19 cellular contexts compared by ENCODE assay signal in the genomic region with DNA sequence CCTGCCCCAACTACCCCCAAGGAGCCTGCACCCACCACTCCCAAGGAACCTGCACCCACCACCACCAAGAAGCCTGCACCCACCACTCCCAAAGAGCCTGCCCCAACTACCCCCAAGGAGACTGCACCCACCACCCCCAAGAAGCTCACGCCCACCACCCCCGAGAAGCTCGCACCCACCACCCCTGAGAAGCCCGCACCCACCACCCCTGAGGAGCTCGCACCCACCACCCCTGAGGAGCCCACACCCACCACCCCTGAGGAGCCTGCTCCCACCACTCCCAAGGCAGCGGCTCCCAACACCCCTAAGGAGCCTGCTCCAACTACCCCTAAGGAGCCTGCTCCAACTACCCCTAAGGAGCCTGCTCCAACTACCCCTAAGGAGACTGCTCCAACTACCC. TPM values are rescaled to one million over a fixed set of nuclear protein-coding genes. Genes with fewer than 3 reads are reported as not detected.
DNase-seq lines count a peak whose midpoint lies in the region; ATAC-seq and TF ChIP-seq lines count a peak whose summit lies in the region.
"Had no signal": no experiment of that assay in that cellular context is flagged by ENCODE, and none has a peak within 500 bp of the region (broad histone marks: within the 10 kb centered on the region; RNA-seq: fewer than 3 reads in every experiment).

No MANE protein-coding gene starts in this region.

- peaks cover 4% of the 10 kb centered on the region for H3K9me3 Mint-ChIP-seq in activated naive CD4-positive, alpha-beta T cell treated with anti-CD3 and anti-CD28 coated beads, Interleukin-2, amount 10 ng/mL, durations not matched to agents 7 days and 5 days
- no peaks in the 10 kb centered on the region for H3K9me3 Mint-ChIP-seq in activated naive CD4-positive, alpha-beta T cell treated with anti-CD3 and anti-CD28 coated beads, Interleukin-2, amount 50 U/mL, for 72 hours
- no peaks in the 10 kb centered on the region for H3K9me3 Mint-ChIP-seq in central memory CD8-positive, alpha-beta T cell
- peaks cover 0 to 4% (median 0%) of the 10 kb centered on the region in 3 donors for H3K9me3 Mint-ChIP-seq in T-cell
- H3K9me3 Mint-ChIP-seq: CD4-positive, alpha-beta memory T cell; GM23338; HFFc6 had no signal

- CTCF ChIA-PET in activated naive CD4-positive, alpha-beta T cell treated with anti-CD3 and anti-CD28 coated beads, Interleukin-2, amount 10 ng/mL, durations not matched to agents 7 days and 5 days (lab: Charles Lee): interaction anchor here (0.9 to 1.9 kb wide), 4 partner anchors 9 to 33 kb away, joined by 3 to 5 read pairs (median 4); no protein-coding TSS in a partner anchor
- CTCF ChIA-PET in T-cell (lab: Charles Lee): interaction anchor here in 1 of 2 donors (0.6 kb wide), 1 partner anchor 61 kb away, joined by 5 read pairs; no protein-coding TSS in a partner anchor

- H3K27me3 ChIP-seq in spleen (replicated peaks in 1 of 7): no peaks in the 10 kb centered on the region

- H3K4me3 ChIP-seq in spleen: no peak overlapping the region
- H3K4me3 ChIP-seq: GM23338 had no signal

- peak overlapping the region; percentile 95 for H3K27ac Mint-ChIP-seq in activated naive CD4-positive, alpha-beta T cell treated with anti-CD3 and anti-CD28 coated beads, Interleukin-2, amount 10 ng/mL, durations not matched to agents 7 days and 5 days
- no peak overlapping the region for H3K27ac Mint-ChIP-seq in activated naive CD4-positive, alpha-beta T cell treated with anti-CD3 and anti-CD28 coated beads, Interleukin-2, amount 50 U/mL, for 72 hours
- no peak overlapping the region for H3K27ac Mint-ChIP-seq in central memory CD8-positive, alpha-beta T cell (ENCODE audit: low read depth)
- H3K27ac Mint-ChIP-seq in T-cell: no peak overlapping the region
- H3K27ac Mint-ChIP-seq: GM23338, HFFc6 had no signal

- DNase-seq in activated naive CD4-positive, alpha-beta T cell treated with anti-CD3 and anti-CD28 coated beads, Interleukin-2, amount 10 ng/mL, durations not matched to agents 7 days and 5 days: no peak
- no peak for DNase-seq in activated naive CD4-positive, alpha-beta T cell treated with anti-CD3 and anti-CD28 coated beads, Interleukin-2, amount 50 U/mL, for 72 hours (ENCODE audit: low spot score in 2 of 2)
- DNase-seq in central memory CD8-positive, alpha-beta T cell (ENCODE audit: low spot score in 2 of 2): no peak
- DNase-seq in spleen (peak; percentile 46), T-cell (no peak), medulla oblongata (ENCODE audit: extremely low spot score) (no peak)
- DNase-seq: ACHN; BE2C; CD4-positive, alpha-beta memory T cell; DMS153; DMS79; GDM1; HCEC 1CT; HFFc6; IMR-90 had no signal

- H3K36me3 ChIP-seq in spleen: peaks cover 0 to 23% (median 14%) of the 10 kb centered on the region in 6 donors

- H3K4me3 Mint-ChIP-seq in activated naive CD4-positive, alpha-beta T cell treated with anti-CD3 and anti-CD28 coated beads, Interleukin-2, amount 10 ng/mL, durations not matched to agents 7 days and 5 days: no peak overlapping the region
- H3K4me3 Mint-ChIP-seq in central memory CD8-positive, alpha-beta T cell: no peak overlapping the region
- no peak overlapping the region for H3K4me3 Mint-ChIP-seq in T-cell
- H3K4me3 Mint-ChIP-seq: GM23338, HFFc6 had no signal

- H3K4me1 Mint-ChIP-seq in activated naive CD4-positive, alpha-beta T cell treated with anti-CD3 and anti-CD28 coated beads, Interleukin-2, amount 10 ng/mL, durations not matched to agents 7 days and 5 days: peaks cover 48% of the 10 kb centered on the region
- H3K4me1 Mint-ChIP-seq in central memory CD8-positive, alpha-beta T cell: peaks cover 6% of the 10 kb centered on the region
- peaks cover 40 to 44% (median 43%) of the 10 kb centered on the region in 3 donors for H3K4me1 Mint-ChIP-seq in T-cell
- H3K4me1 Mint-ChIP-seq: GM23338 had no signal

- no peak for ATAC-seq in activated naive CD4-positive, alpha-beta T cell treated with anti-CD3 and anti-CD28 coated beads, Interleukin-2, amount 50 U/mL, for 72 hours
- ATAC-seq in central memory CD8-positive, alpha-beta T cell (replicated peaks; ENCODE audit: extremely low read depth, poor library complexity, severe bottlenecking): peak; percentile 10
- ATAC-seq in T-cell (replicated peaks in 1 of 4): no peak
- ATAC-seq: GM23338 had no signal

- intact Hi-C loops in spleen (cut with DNase I; ENCODE audit: low total_unique reads): no loop called here

- WGBS in spleen, 5 donors: 85 to 98% (median 97%) methylated on average over 6 of the region's 6 CpGs

- H3K27ac ChIP-seq in spleen: no peak overlapping the region
- H3K27ac ChIP-seq: C4-2B, HL-60 had no signal

- H3K36me3 Mint-ChIP-seq in activated naive CD4-positive, alpha-beta T cell treated with anti-CD3 and anti-CD28 coated beads, Interleukin-2, amount 10 ng/mL, durations not matched to agents 7 days and 5 days: peaks cover 30% of the 10 kb centered on the region
- H3K36me3 Mint-ChIP-seq in activated naive CD4-positive, alpha-beta T cell treated with anti-CD3 and anti-CD28 coated beads, Interleukin-2, amount 50 U/mL, for 72 hours: peaks cover 0 to 27% of the 10 kb centered on the region in 2 donors
- H3K36me3 Mint-ChIP-seq in central memory CD8-positive, alpha-beta T cell (ENCODE audit: insufficient read depth): no peaks in the 10 kb centered on the region
- peaks cover 12% of the 10 kb centered on the region for H3K36me3 Mint-ChIP-seq in T-cell

- H3K4me1 ChIP-seq in spleen: peaks cover 0 to 19% (median 13%) of the 10 kb centered on the region in 6 donors
- H3K4me1 ChIP-seq: BE2C had no signal

- no peak for TF ChIP-seq POLR2A in spleen (IDR thresholded peaks at IDR 0.05)

- POLR2A ChIA-PET in T-cell (lab: Charles Lee): interaction anchor here in 1 of 2 donors (0.6 kb wide), 1 partner anchor 16 kb away, joined by 10 read pairs; no protein-coding TSS in a partner anchor

- H3K27me3 Mint-ChIP-seq in activated naive CD4-positive, alpha-beta T cell treated with anti-CD3 and anti-CD28 coated beads, Interleukin-2, amount 10 ng/mL, durations not matched to agents 7 days and 5 days: no peaks in the 10 kb centered on the region
- no peaks in the 10 kb centered on the region for H3K27me3 Mint-ChIP-seq in central memory CD8-positive, alpha-beta T cell
- H3K27me3 Mint-ChIP-seq in T-cell: no peaks in the 10 kb centered on the region
- H3K27me3 Mint-ChIP-seq: CD4-positive, alpha-beta memory T cell had no signal

- H3K9me3 ChIP-seq in spleen: no peaks in the 10 kb centered on the region
- H3K9me3 ChIP-seq: BE2C had no signal

- no peak for TF ChIP-seq CTCF in spleen (IDR thresholded peaks at IDR 0.05 in 8 of 11, conservative IDR thresholded peaks at IDR 0.05 in 3 of 11)

RNA-seq across cellular contexts. Expression of a gene that starts 11.4 kb away (rescaled TPM):
- total RNA-seq in activated naive CD4-positive, alpha-beta T cell treated with anti-CD3 and anti-CD28 coated beads, Interleukin-2, amount 50 U/mL, for 72 hours: 10 to 100 TPM; 31.0 to 40.8 TPM
- total RNA-seq in spleen (1 to 10 TPM in 2 of 7 donors, under 1 TPM in 4, not detected in 1; 0.09 to 1.8 (median 0.14) TPM), T-cell (under 1 TPM; 0.09 to 0.53 (median 0.35) TPM)
- polyA plus RNA-seq in spleen: under 1 TPM; 0.02 to 0.53 (median 0.03) TPM
- total RNA-seq: Daoy, IMR-90 had no signal
- polyA plus RNA-seq: IMR-90 had no signal

Comparison
In these comparisons a context has a peak if more than half of its experiments do, and no peak if none do; other contexts are left out.
1. RNA of a gene that starts 11.4 kb away (total RNA-seq): 31.0 to 40.8 TPM in activated naive CD4-positive, alpha-beta T cell treated with anti-CD3 and anti-CD28 coated beads, Interleukin-2, amount 50 U/mL, for 72 hours; 0.09 to 0.53 TPM in T-cell and 0.09 to 1.8 TPM in spleen; every median in the first group is over 10 times any median in the second.